ENCODE assay signal across 2 cellular contexts in the genomic region with DNA sequence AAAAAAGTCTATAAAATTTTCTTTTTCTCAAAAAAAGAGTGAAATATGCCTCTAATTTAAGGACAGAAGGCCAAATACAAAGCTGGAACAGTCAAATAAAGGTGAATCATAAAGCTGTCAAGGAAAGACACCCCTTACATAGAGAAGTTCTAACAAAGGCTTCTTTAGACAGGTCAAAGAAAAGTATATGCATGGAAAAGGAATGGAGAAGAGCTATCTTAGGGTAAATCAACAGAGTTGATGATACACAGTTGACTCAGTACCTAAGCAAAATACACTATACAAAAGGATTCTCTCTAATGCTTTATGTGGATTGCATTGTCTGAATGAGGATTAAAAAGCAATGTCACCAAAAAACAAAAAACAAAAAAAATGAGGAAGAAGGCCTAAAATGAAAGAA.
TF ChIP-seq lines count a peak whose summit lies in the region.

No MANE protein-coding gene starts in this region.

TF ChIP-seq in GM23338, 12 proteins besides CTCF, POLR2A, EP300 and RAD21 (continued from another document):
- TF ChIP-seq, protein P1, sequence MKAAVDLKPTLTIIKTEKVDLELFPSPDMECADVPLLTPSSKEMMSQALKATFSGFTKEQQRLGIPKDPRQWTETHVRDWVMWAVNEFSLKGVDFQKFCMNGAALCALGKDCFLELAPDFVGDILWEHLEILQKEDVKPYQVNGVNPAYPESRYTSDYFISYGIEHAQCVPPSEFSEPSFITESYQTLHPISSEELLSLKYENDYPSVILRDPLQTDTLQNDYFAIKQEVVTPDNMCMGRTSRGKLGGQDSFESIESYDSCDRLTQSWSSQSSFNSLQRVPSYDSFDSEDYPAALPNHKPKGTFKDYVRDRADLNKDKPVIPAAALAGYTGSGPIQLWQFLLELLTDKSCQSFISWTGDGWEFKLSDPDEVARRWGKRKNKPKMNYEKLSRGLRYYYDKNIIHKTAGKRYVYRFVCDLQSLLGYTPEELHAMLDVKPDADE (IDR thresholded peaks at IDR 0.05), result no peak
TF ChIP-seq in GM23338: peak in this region for 0.

TF ChIP-seq in IMR-90, 13 proteins besides CTCF, POLR2A, EP300 and RAD21 (continued from another document):
- TF ChIP-seq, protein P2, sequence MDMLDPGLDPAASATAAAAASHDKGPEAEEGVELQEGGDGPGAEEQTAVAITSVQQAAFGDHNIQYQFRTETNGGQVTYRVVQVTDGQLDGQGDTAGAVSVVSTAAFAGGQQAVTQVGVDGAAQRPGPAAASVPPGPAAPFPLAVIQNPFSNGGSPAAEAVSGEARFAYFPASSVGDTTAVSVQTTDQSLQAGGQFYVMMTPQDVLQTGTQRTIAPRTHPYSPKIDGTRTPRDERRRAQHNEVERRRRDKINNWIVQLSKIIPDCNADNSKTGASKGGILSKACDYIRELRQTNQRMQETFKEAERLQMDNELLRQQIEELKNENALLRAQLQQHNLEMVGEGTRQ (IDR thresholded peaks at IDR 0.05; ENCODE audit: low read depth, low read length), result no peak
- TF ChIP-seq MXI1 (IDR thresholded peaks at IDR 0.05; ENCODE audit: borderline replicate concordance, low read depth, low read length), result no peak
- TF ChIP-seq, protein P3, sequence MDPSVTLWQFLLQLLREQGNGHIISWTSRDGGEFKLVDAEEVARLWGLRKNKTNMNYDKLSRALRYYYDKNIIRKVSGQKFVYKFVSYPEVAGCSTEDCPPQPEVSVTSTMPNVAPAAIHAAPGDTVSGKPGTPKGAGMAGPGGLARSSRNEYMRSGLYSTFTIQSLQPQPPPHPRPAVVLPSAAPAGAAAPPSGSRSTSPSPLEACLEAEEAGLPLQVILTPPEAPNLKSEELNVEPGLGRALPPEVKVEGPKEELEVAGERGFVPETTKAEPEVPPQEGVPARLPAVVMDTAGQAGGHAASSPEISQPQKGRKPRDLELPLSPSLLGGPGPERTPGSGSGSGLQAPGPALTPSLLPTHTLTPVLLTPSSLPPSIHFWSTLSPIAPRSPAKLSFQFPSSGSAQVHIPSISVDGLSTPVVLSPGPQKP (IDR thresholded peaks at IDR 0.05; ENCODE audit: borderline replicate concordance, low read depth, low read length), result no peak
- TF ChIP-seq FOS (IDR thresholded peaks at IDR 0.05; ENCODE audit: low read depth, low read length), result no peak
- no peak for TF ChIP-seq MAZ (IDR thresholded peaks at IDR 0.05; ENCODE audit: borderline replicate concordance, low read depth, low read length)
- TF ChIP-seq MAFK (IDR thresholded peaks at IDR 0.05; ENCODE audit: low read depth, low read length), result no peak
- no peak for TF ChIP-seq RCOR1 (IDR thresholded peaks at IDR 0.05; ENCODE audit: insufficient replicate concordance, low read length)
- TF ChIP-seq BHLHE40 (IDR thresholded peaks at IDR 0.05; ENCODE audit: low read depth, low read length), result no peak
- no peak for TF ChIP-seq RFX5 (IDR thresholded peaks at IDR 0.05; ENCODE audit: low read depth, low read length)
- no peak for TF ChIP-seq CEBPB (IDR thresholded peaks at IDR 0.05; ENCODE audit: low read depth, low read length)
- TF ChIP-seq NFE2L2 (IDR thresholded peaks at IDR 0.05; ENCODE audit: low read depth, low read length), result no peak
